In the genomic region with DNA sequence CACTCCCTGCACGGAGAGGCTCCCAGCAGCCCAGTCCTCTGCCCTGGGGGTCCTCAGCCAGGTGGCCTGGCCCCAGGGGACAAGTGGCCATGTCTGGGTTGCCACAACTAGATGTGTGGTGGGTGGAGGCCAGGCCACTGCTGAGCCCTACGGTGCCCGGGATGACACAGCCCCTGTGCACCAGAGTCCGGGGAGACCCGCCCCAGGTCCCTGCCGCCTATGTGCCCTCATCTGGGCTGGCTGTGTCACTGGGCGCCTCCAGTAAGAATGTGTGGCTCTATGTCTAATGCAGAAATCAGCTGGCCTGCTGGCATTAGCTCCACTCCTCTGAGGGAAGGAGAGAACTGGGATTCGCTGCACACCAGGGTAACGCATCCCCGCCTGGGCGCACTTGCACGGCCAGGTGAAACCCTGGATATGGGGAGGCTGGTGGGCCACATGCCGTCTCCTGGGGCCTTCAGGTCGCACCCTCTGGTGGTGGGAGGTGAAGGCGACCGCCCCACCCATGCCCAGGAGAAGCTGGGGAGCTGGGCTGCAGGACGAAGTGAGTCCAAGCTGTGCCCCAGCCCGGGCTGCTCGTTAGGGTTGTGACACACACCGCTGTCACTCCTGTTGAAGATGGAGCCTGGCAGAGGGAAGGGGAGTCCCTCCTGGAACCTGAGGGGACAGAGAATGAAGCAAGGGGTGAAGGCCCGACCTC, we compare ENCODE assay signal across 16 cellular contexts.
A peak's percentile ranks its signal among the peaks of the same experiment; 100 is the strongest.
DNase-seq lines count a peak whose midpoint lies in the region; TF ChIP-seq lines count a peak whose summit lies in the region.
"Had no signal": no experiment of that assay in that cellular context is flagged by ENCODE, and none has a peak within 500 bp of the region (broad histone marks: within the 10 kb centered on the region; RNA-seq: fewer than 3 reads in every experiment).

No MANE protein-coding gene starts in this region.

- in situ Hi-C loops in G401 (cut with HindIII; ENCODE audit: low sequenced_read_pairs): no loop called here

- H3K4me3 ChIP-seq in BLaER1 treated with 17β-estradiol and CSF1 and Interleukin-3, amounts not matched to agents 10 nM and 100 nM: no peak overlapping the region
- H3K4me3 ChIP-seq in endodermal cell (ENCODE audit: low read length): no peak overlapping the region
- no peak overlapping the region for H3K4me3 ChIP-seq in spleen
- no peak overlapping the region for H3K4me3 ChIP-seq in Caco-2 (ENCODE audit: low read depth, low read length)

- WGBS in endodermal cell (ENCODE audit: insufficient coverage in 1 of 2, insufficient read length in 1 of 2), 2 experiments: 93 to 95% methylated on average over 11 to 21 of the region's 21 CpGs
- WGBS in spleen, 5 donors: 93 to 96% (median 94%) methylated on average over 14 to 21 of the region's 21 CpGs

- no peak for TF ChIP-seq CTCF in endodermal cell (conservative IDR thresholded peaks at IDR 0.05)
- no peak for TF ChIP-seq CTCF in spleen (IDR thresholded peaks at IDR 0.05 in 8 of 11, conservative IDR thresholded peaks at IDR 0.05 in 3 of 11)
- TF ChIP-seq CTCF in Caco-2 (IDR thresholded peaks at IDR 0.05; ENCODE audit: insufficient read depth in 1 of 2, low read depth in 1 of 2, low read length in 1 of 2, severe bottlenecking in 1 of 2, unreplicated experiment in 1 of 2): no peak

- DNase-seq in activated CD4-positive, alpha-beta memory T cell treated with anti-CD3 and anti-CD28 coated beads, Interleukin-2, amount 10 ng/mL, durations not matched to agents 7 days and 5 days: no peak
- DNase-seq in activated CD4-positive, alpha-beta memory T cell treated with anti-CD3 and anti-CD28 coated beads for 36 hours: no peak
- DNase-seq in endodermal cell (peak; percentile 35), spleen (peak; percentile 82), Caco-2 (no peak), G401 (ENCODE audit: low spot score) (no peak)
- no peak for DNase-seq in stimulated activated CD4-positive, alpha-beta T cell treated with anti-CD3 and anti-CD28 coated beads, Interleukin-4, amount 100 ng/mL, for 4 hours
- DNase-seq: 8988T; KG1; NCI-H1436; NCI-H2029; NCI-H2171; NCI-H446 treated with DMSO at 0.1 percent for 48 hours; NK-92 treated with Interleukin-12 subunit alpha and Interleukin-12 subunit beta, amount 100 ng/mL, for 24 hours; RPMI8226 had no signal

- no peaks in the 10 kb centered on the region for H3K27me3 ChIP-seq in BLaER1 treated with 17β-estradiol and CSF1 and Interleukin-3, amounts not matched to agents 10 nM and 100 nM
- H3K27me3 ChIP-seq in endodermal cell (ENCODE audit: control insufficient read depth, insufficient read depth, low read length, poor library complexity, severe bottlenecking) (no peaks in the 10 kb centered on the region), spleen (replicated peaks in 1 of 7) (no peaks in the 10 kb centered on the region), Caco-2 (replicated peaks; ENCODE audit: control insufficient read depth, insufficient read depth, low read length) (no peaks in the 10 kb centered on the region)

- H3K4me1 Mint-ChIP-seq in activated CD4-positive, alpha-beta memory T cell treated with anti-CD3 and anti-CD28 coated beads, Interleukin-2, amount 10 ng/mL, durations not matched to agents 7 days and 5 days: peaks cover 37% of the 10 kb centered on the region
- peaks cover 40% of the 10 kb centered on the region for H3K4me1 Mint-ChIP-seq in activated CD4-positive, alpha-beta memory T cell treated with anti-CD3 and anti-CD28 coated beads for 36 hours (ENCODE audit: low read depth)
- H3K4me1 Mint-ChIP-seq in endodermal cell (peaks cover 3% of the 10 kb centered on the region), Caco-2 (ENCODE audit: low read depth, unreplicated experiment) (peaks cover 4% of the 10 kb centered on the region)

- no TSS peak for BruUV-seq in Caco-2 (replicated peaks; lab: Mats Ljungman, UMichigan)

- H3K27me3 Mint-ChIP-seq in activated CD4-positive, alpha-beta memory T cell treated with anti-CD3 and anti-CD28 coated beads, Interleukin-2, amount 10 ng/mL, durations not matched to agents 7 days and 5 days: no peaks in the 10 kb centered on the region
- H3K27me3 Mint-ChIP-seq in activated CD4-positive, alpha-beta memory T cell treated with anti-CD3 and anti-CD28 coated beads for 36 hours: no peaks in the 10 kb centered on the region
- no peaks in the 10 kb centered on the region for H3K27me3 Mint-ChIP-seq in endodermal cell (ENCODE audit: insufficient read depth)
- no peaks in the 10 kb centered on the region for H3K27me3 Mint-ChIP-seq in Caco-2 (ENCODE audit: insufficient read depth, unreplicated experiment)

- CTCF ChIA-PET in activated CD4-positive, alpha-beta memory T cell treated with anti-CD3 and anti-CD28 coated beads, Interleukin-2, amount 10 ng/mL, durations not matched to agents 7 days and 5 days (lab: Charles Lee): interaction anchor here (1.1 kb wide), 1 partner anchor 86 kb away, joined by 3 read pairs; no protein-coding TSS in a partner anchor
- CTCF ChIA-PET in activated CD4-positive, alpha-beta memory T cell treated with anti-CD3 and anti-CD28 coated beads for 36 hours (lab: Charles Lee): no interaction called here
- CTCF ChIA-PET in Caco-2 (lab: Charles Lee): no interaction called here

- H3K9me3 Mint-ChIP-seq in activated CD4-positive, alpha-beta memory T cell treated with anti-CD3 and anti-CD28 coated beads, Interleukin-2, amount 10 ng/mL, durations not matched to agents 7 days and 5 days: peaks cover 33% of the 10 kb centered on the region
- peaks cover 25% of the 10 kb centered on the region for H3K9me3 Mint-ChIP-seq in activated CD4-positive, alpha-beta memory T cell treated with anti-CD3 and anti-CD28 coated beads for 36 hours
- H3K9me3 Mint-ChIP-seq in endodermal cell (peaks cover 5% of the 10 kb centered on the region), Caco-2 (ENCODE audit: unreplicated experiment) (peaks cover 10% of the 10 kb centered on the region)

- peaks cover 23 to 48% (median 34%) of the 10 kb centered on the region in 10 experiments for H3K4me1 ChIP-seq in BLaER1 treated with 17β-estradiol and CSF1 and Interleukin-3, amounts not matched to agents 10 nM and 100 nM
- no peaks in the 10 kb centered on the region for H3K4me1 ChIP-seq in endodermal cell (ENCODE audit: control insufficient read depth, insufficient read depth, low read length)
- H3K4me1 ChIP-seq in spleen: peaks cover 0 to 32% (median 25%) of the 10 kb centered on the region in 6 donors
- H3K4me1 ChIP-seq in Caco-2: no peaks in the 10 kb centered on the region

- peak overlapping the region in 6 of 11 experiments; percentile 30 to 92 (median 84); a peak in 9 of 22 replicates for H3K4me2 ChIP-seq in BLaER1 treated with 17β-estradiol and CSF1 and Interleukin-3, amounts not matched to agents 10 nM and 100 nM

- peaks cover 21% of the 10 kb centered on the region for H3K36me3 Mint-ChIP-seq in activated CD4-positive, alpha-beta memory T cell treated with anti-CD3 and anti-CD28 coated beads, Interleukin-2, amount 10 ng/mL, durations not matched to agents 7 days and 5 days (ENCODE audit: low read depth)
- H3K36me3 Mint-ChIP-seq in activated CD4-positive, alpha-beta memory T cell treated with anti-CD3 and anti-CD28 coated beads for 36 hours: peaks cover 16% of the 10 kb centered on the region
- H3K36me3 Mint-ChIP-seq in endodermal cell (ENCODE audit: low read depth) (no peaks in the 10 kb centered on the region), Caco-2 (ENCODE audit: insufficient read depth, unreplicated experiment) (no peaks in the 10 kb centered on the region)

- 0 out of 22 replicates have a peak, but pooled peaks cover 0 to 6% (median 0%) of the 10 kb centered on the region in 11 experiments for H3K36me3 ChIP-seq in BLaER1 treated with 17β-estradiol and CSF1 and Interleukin-3, amounts not matched to agents 10 nM and 100 nM
- H3K36me3 ChIP-seq in endodermal cell (ENCODE audit: control insufficient read depth, insufficient read depth, low read length) (no peaks in the 10 kb centered on the region), spleen (no peaks in the 10 kb centered on the region), Caco-2 (ENCODE audit: control insufficient read depth, insufficient read depth, low read length) (no peaks in the 10 kb centered on the region)

- intact Hi-C loops in activated CD4-positive, alpha-beta memory T cell treated with anti-CD3 and anti-CD28 coated beads for 36 hours (cut with micrococcal nuclease): loop anchor here (5.0 kb wide), 1 partner anchor 131 kb away; no protein-coding TSS in a partner anchor
- intact Hi-C loops in spleen (cut with DNase I; ENCODE audit: low total_unique reads): no loop called here
- intact Hi-C loops in Caco-2 (cut with micrococcal nuclease; ENCODE audit: unreplicated experiment): no loop called here

- H4K20me1 ChIP-seq in BLaER1 treated with 17β-estradiol and CSF1 and Interleukin-3, amounts not matched to agents 10 nM and 100 nM: no peaks in the 10 kb centered on the region

- H3K9me3 ChIP-seq in BLaER1 treated with 17β-estradiol and CSF1 and Interleukin-3, amounts not matched to agents 10 nM and 100 nM (replicated peaks in 1 of 11): peaks cover 15 to 35% (median 24%) of the 10 kb centered on the region in 11 experiments
- no peaks in the 10 kb centered on the region for H3K9me3 ChIP-seq in endodermal cell (ENCODE audit: control insufficient read depth, low read length)
- peaks cover 1 to 53% (median 40%) of the 10 kb centered on the region in 8 donors for H3K9me3 ChIP-seq in spleen
- H3K9me3 ChIP-seq in Caco-2: no peaks in the 10 kb centered on the region

- H3K4me3 Mint-ChIP-seq in activated CD4-positive, alpha-beta memory T cell treated with anti-CD3 and anti-CD28 coated beads, Interleukin-2, amount 10 ng/mL, durations not matched to agents 7 days and 5 days: no peak overlapping the region
- H3K4me3 Mint-ChIP-seq in activated CD4-positive, alpha-beta memory T cell treated with anti-CD3 and anti-CD28 coated beads for 36 hours: no peak overlapping the region
- H3K4me3 Mint-ChIP-seq in endodermal cell (no peak overlapping the region), Caco-2 (ENCODE audit: unreplicated experiment) (no peak overlapping the region)

- no peak overlapping the region for H3K9ac ChIP-seq in BLaER1 treated with 17β-estradiol and CSF1 and Interleukin-3, amounts not matched to agents 10 nM and 100 nM
- no peak overlapping the region for H3K9ac ChIP-seq in endodermal cell (ENCODE audit: extremely low read depth, low read length, poor library complexity, severe bottlenecking)

- POLR2A ChIA-PET in activated CD4-positive, alpha-beta memory T cell treated with anti-CD3 and anti-CD28 coated beads, Interleukin-2, amount 10 ng/mL, durations not matched to agents 7 days and 5 days (lab: Charles Lee): no interaction called here
- POLR2A ChIA-PET in activated CD4-positive, alpha-beta memory T cell treated with anti-CD3 and anti-CD28 coated beads for 36 hours (lab: Charles Lee): no interaction called here
- POLR2A ChIA-PET in Caco-2 (lab: Charles Lee): no interaction called here

- H3K27ac ChIP-seq in BLaER1 treated with 17β-estradiol and CSF1 and Interleukin-3, amounts not matched to agents 10 nM and 100 nM: peak overlapping the region in 1 of 11 experiments; percentile 79; a peak in 1 of 22 replicates
- no peak overlapping the region for H3K27ac ChIP-seq in endodermal cell (ENCODE audit: low read depth, low read length)
- H3K27ac ChIP-seq in spleen: no peak overlapping the region

- peak overlapping the region; percentile 100 for H3K27ac Mint-ChIP-seq in activated CD4-positive, alpha-beta memory T cell treated with anti-CD3 and anti-CD28 coated beads, Interleukin-2, amount 10 ng/mL, durations not matched to agents 7 days and 5 days
- H3K27ac Mint-ChIP-seq in activated CD4-positive, alpha-beta memory T cell treated with anti-CD3 and anti-CD28 coated beads for 36 hours: no peak overlapping the region
- H3K27ac Mint-ChIP-seq in endodermal cell: no peak overlapping the region
- H3K27ac Mint-ChIP-seq in Caco-2 (ENCODE audit: unreplicated experiment): no peak overlapping the region

- no peak for TF ChIP-seq POLR2A in spleen (IDR thresholded peaks at IDR 0.05)

Comparison
In these comparisons a context has a peak if more than half of its experiments do, and no peak if none do; other contexts are left out.
1. DNase-seq: peak in endodermal cell (single experiment) and spleen (single experiment); none in activated CD4-positive, alpha-beta memory T cell treated with anti-CD3 and anti-CD28 coated beads, Interleukin-2, amount 10 ng/mL, durations not matched to agents 7 days and 5 days (single experiment), activated CD4-positive, alpha-beta memory T cell treated with anti-CD3 and anti-CD28 coated beads for 36 hours (single experiment), Caco-2 (0 of 2), G401 (single experiment) and stimulated activated CD4-positive, alpha-beta T cell treated with anti-CD3 and anti-CD28 coated beads, Interleukin-4, amount 100 ng/mL, for 4 hours (0 of 2).